Comparison of ENCODE assay signal across 8 cellular contexts in genomic region chr10:86684305-86684704, GRCh38. TPM values are rescaled to one million over a fixed set of nuclear protein-coding genes. Genes with fewer than 3 reads are reported as not detected.
DNase-seq lines count a peak whose midpoint lies in the region; ATAC-seq and TF ChIP-seq lines count a peak whose summit lies in the region.

No MANE protein-coding gene starts in this region.

- H3K4me3 ChIP-seq in RWPE2 (ENCODE audit: severe bottlenecking) (no peak overlapping the region), gastrocnemius medialis (no peak overlapping the region)
- H3K4me3 ChIP-seq in CD8-positive, alpha-beta memory T cell (ENCODE audit: low read length): no peak overlapping the region

- H3K27me3 ChIP-seq in RWPE2 (ENCODE audit: insufficient read depth, poor library complexity, severe bottlenecking): no peaks in the 10 kb centered on the region
- no peaks in the 10 kb centered on the region for H3K27me3 ChIP-seq in gastrocnemius medialis
- H3K27me3 ChIP-seq in CD8-positive, alpha-beta memory T cell (ENCODE audit: insufficient read depth, low read length, poor library complexity, severe bottlenecking): no peaks in the 10 kb centered on the region

- no peak for TF ChIP-seq POLR2A in gastrocnemius medialis (IDR thresholded peaks at IDR 0.05)

- H3K9me3 ChIP-seq in RWPE2 (ENCODE audit: severe bottlenecking) (no peaks in the 10 kb centered on the region), gastrocnemius medialis (no peaks in the 10 kb centered on the region)
- no peaks in the 10 kb centered on the region for H3K9me3 ChIP-seq in CD8-positive, alpha-beta memory T cell (ENCODE audit: low read length)

- peaks cover 2 to 12% of the 10 kb centered on the region in 2 donors for H3K27me3 Mint-ChIP-seq in CD8-positive, alpha-beta memory T cell

- no peaks in the 10 kb centered on the region for H3K36me3 Mint-ChIP-seq in CD8-positive, alpha-beta memory T cell

- H3K4me1 Mint-ChIP-seq in CD8-positive, alpha-beta memory T cell: peaks cover 6 to 8% (median 7%) of the 10 kb centered on the region in 3 donors

- no peak overlapping the region for H3K4me3 Mint-ChIP-seq in CD8-positive, alpha-beta memory T cell

- DNase-seq in GM20000 (ENCODE audit: low spot score) (no peak), RWPE2 (ENCODE audit: low spot score) (no peak), Right ventricle myocardium inferior (ENCODE audit: missing footprints) (no peak), gastrocnemius medialis (peak; percentile 47 to 91), NCI-H2171 treated with DMSO at 0.1 percent for 48 hours (lab: John Stamatoyannopoulos, UW) (no peak), NCI-H2171 (lab: John Stamatoyannopoulos, UW) (no peak)
- DNase-seq in CD8-positive, alpha-beta memory T cell: no peak

- no peaks in the 10 kb centered on the region for H3K9me3 Mint-ChIP-seq in CD8-positive, alpha-beta memory T cell

- CTCF ChIA-PET in CD8-positive, alpha-beta memory T cell (lab: Charles Lee): interaction anchor here (1.4 to 1.5 kb wide), 2 partner anchors 9 to 10 kb away, joined by 4 read pairs; no protein-coding TSS in a partner anchor

- intact Hi-C loops in Right ventricle myocardium inferior (cut with DNase I): no loop called here
- intact Hi-C loops in gastrocnemius medialis (cut with DNase I; ENCODE audit: low total_unique reads): loop anchor here (1.0 kb wide), 2 partner anchors 23 to 41 kb away; no protein-coding TSS in a partner anchor

- H3K27ac Mint-ChIP-seq in CD8-positive, alpha-beta memory T cell: no peak overlapping the region

- H3K27ac ChIP-seq in RWPE2 (ENCODE audit: poor library complexity, severe bottlenecking) (no peak overlapping the region), gastrocnemius medialis (peak overlapping the region; percentile 98 to 100 (median 99))
- H3K27ac ChIP-seq in CD8-positive, alpha-beta memory T cell (ENCODE audit: low read depth, low read length): no peak overlapping the region

- in situ Hi-C loops in gastrocnemius medialis (cut with MboI; ENCODE audit: low sequenced_read_pairs in 4 of 4): no loop called here

- POLR2A ChIA-PET in CD8-positive, alpha-beta memory T cell (lab: Charles Lee): no interaction called here

- TF ChIP-seq CTCF in GM20000 (IDR thresholded peaks at IDR 0.05; ENCODE audit: extremely low read depth, missing control alignments) (peak; percentile 14), RWPE2 (IDR thresholded peaks at IDR 0.05; ENCODE audit: poor library complexity, severe bottlenecking) (peak; percentile 46), gastrocnemius medialis (IDR thresholded peaks at IDR 0.05 in 4 of 5, conservative IDR thresholded peaks at IDR 0.05 in 1 of 5) (peak; percentile 76 to 92 (median 86))

- peak; percentile 40; the same call in 2 of the 3 replicates for ATAC-seq in RWPE2 (ENCODE audit: low read depth)
- ATAC-seq in Right ventricle myocardium inferior: peak; percentile 37
- peak; percentile 71 for ATAC-seq in gastrocnemius medialis
- ATAC-seq in HG02970 (IDR thresholded peaks at IDR 0.05; ENCODE audit: low FRiP score, unreplicated experiment): no peak

- no peaks in the 10 kb centered on the region for H3K36me3 ChIP-seq in RWPE2 (ENCODE audit: low read depth)
- H3K36me3 ChIP-seq in gastrocnemius medialis: peaks cover 0 to 34% of the 10 kb centered on the region in 2 donors
- no peaks in the 10 kb centered on the region for H3K36me3 ChIP-seq in CD8-positive, alpha-beta memory T cell (ENCODE audit: insufficient read depth, low read length)

- H3K4me1 ChIP-seq in RWPE2 (ENCODE audit: insufficient read depth, poor library complexity, severe bottlenecking) (no peaks in the 10 kb centered on the region), gastrocnemius medialis (peaks cover 83 to 91% of the 10 kb centered on the region in 2 donors)
- H3K4me1 ChIP-seq in CD8-positive, alpha-beta memory T cell (ENCODE audit: insufficient read depth, low read length): no peaks in the 10 kb centered on the region

RNA-seq across cellular contexts. Expression of gene LDB3, which starts 16.0 kb away (rescaled TPM):
- total RNA-seq in Right ventricle myocardium inferior (1,478 TPM), gastrocnemius medialis (100 to 1,000 TPM; 164 to 305 (median 227) TPM)
- under 1 TPM; 0.04 to 0.07 TPM for total RNA-seq in CD8-positive, alpha-beta memory T cell
- polyA plus RNA-seq in CD8-positive, alpha-beta memory T cell: not detected

RNA-seq across cellular contexts. Expression of gene OPN4, which starts 30.0 kb away (rescaled TPM):
- 0.41 TPM for total RNA-seq in Right ventricle myocardium inferior
- 1 to 10 TPM in 1 of 4 donors, under 1 TPM in 2, not detected in 1; 0.13 to 4.2 (median 0.92) TPM for total RNA-seq in gastrocnemius medialis
- total RNA-seq in CD8-positive, alpha-beta memory T cell: not detected
- polyA plus RNA-seq in CD8-positive, alpha-beta memory T cell: not detected

Comparison
In these comparisons a context has a peak if more than half of its experiments do, and no peak if none do; other contexts are left out.
1. DNase-seq: peak in gastrocnemius medialis (2 of 2); none in GM20000 (single experiment), RWPE2 (single experiment), Right ventricle myocardium inferior (single experiment), CD8-positive, alpha-beta memory T cell (0 of 5), NCI-H2171 treated with DMSO at 0.1 percent for 48 hours (single experiment) and NCI-H2171 (single experiment).
2. CTCF ChIP-seq: peak in every context shown above with its lines; median percentile 86 in gastrocnemius medialis; 46 in RWPE2; 14 in GM20000.
3. H3K27ac ChIP-seq: peak in gastrocnemius medialis (4 of 4); none in RWPE2 (single experiment) and CD8-positive, alpha-beta memory T cell (single experiment).
4. RNA of gene LDB3, which starts 16.0 kb away (total RNA-seq): 1,478 TPM in Right ventricle myocardium inferior (single experiment) and 164 to 305 TPM in gastrocnemius medialis; 0.04 to 0.07 TPM in CD8-positive, alpha-beta memory T cell; every median in the first group is over 100 times any median in the second.